Comparison of ENCODE assay signal across 8 cellular contexts in the genomic region with DNA sequence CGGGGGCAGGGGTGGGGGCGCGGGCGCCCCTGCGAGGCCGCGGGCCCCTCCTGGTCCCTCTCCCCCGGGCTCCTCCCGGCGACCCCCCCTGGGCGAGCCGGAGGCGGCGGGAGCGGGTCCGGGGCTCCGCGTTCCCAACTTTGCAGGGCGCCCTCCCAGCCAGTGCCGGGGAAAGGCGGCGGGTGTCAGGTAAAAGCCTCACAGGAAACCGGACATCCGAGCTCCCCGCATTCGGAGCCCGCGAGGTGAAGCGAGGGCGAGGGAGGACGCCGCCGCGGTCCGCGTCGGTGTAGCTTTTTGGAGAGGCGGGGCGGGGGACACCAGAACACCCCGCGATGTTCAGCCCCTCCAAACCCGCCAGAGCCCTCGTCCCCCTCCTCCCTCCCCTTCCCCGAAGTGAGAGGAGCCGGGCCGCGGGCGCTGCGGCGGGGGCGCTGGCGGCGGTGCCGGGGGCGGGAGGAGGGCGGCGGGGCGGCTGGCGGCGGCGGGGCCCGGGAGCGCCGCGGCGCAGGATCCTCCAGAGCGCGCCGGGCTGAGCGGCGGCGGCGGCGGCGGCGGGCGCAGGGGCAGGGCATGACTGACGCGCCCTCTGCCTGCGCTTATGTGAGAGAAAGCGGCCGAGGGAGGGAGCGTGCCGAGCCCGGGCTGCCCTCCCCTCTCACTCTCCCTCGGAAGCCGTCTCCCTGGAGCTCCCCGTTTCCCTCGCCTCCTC. TPM values are rescaled to one million over a fixed set of nuclear protein-coding genes. Genes with fewer than 3 reads are reported as not detected.
DNase-seq lines count a peak whose midpoint lies in the region; ATAC-seq, FAIRE-seq and TF ChIP-seq lines count a peak whose summit lies in the region.

A gene with protein sequence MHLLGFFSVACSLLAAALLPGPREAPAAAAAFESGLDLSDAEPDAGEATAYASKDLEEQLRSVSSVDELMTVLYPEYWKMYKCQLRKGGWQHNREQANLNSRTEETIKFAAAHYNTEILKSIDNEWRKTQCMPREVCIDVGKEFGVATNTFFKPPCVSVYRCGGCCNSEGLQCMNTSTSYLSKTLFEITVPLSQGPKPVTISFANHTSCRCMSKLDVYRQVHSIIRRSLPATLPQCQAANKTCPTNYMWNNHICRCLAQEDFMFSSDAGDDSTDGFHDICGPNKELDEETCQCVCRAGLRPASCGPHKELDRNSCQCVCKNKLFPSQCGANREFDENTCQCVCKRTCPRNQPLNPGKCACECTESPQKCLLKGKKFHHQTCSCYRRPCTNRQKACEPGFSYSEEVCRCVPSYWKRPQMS (minus strand): TSS at position 575 of the 712 bp plus-strand sequence. CDS start 611 bp downstream, outside the sequence.

- no peak for TF ChIP-seq POLR2A in GM12892 (IDR thresholded peaks at IDR 0.05; ENCODE audit: low read depth, low read length)

- no peak for FAIRE-seq in GM12892 (lab: Jason Lieb, UNC)

- peak; percentile 59 for ATAC-seq in HG02870 (IDR thresholded peaks at IDR 0.05; ENCODE audit: unreplicated experiment)
- no peak for ATAC-seq in HG02763 (IDR thresholded peaks at IDR 0.05; ENCODE audit: unreplicated experiment)

- peak; percentile 46 for DNase-seq in A172 (ENCODE audit: low spot score)
- peak; percentile 14 for DNase-seq in GM12892 (ENCODE audit: insufficient read length)
- DNase-seq in NCI-H69 (lab: John Stamatoyannopoulos, UW): peak; percentile 71
- peak; percentile 92 for DNase-seq in astrocyte of the hippocampus (ENCODE audit: low read depth, low spot score)
- peak in 39 of 51 donors; percentile 3 to 71 (median 32) for DNase-seq in hypothalamus (lab: John Stamatoyannopoulos, UW)
- DNase-seq in retina: peak; percentile 65

RNA-seq across cellular contexts. Expression of the gene that starts here (rescaled TPM):
- 39.3 and 42.8 TPM in 2 replicates for total RNA-seq in A172 (2014; rRNA removed; shearing (Covaris generic))
- not detected for polyA plus RNA-seq in GM12892 (2012; ENCODE audit: missing spikeins)

Comparison
In these comparisons a context has a peak if more than half of its experiments do, and no peak if none do; other contexts are left out.
1. DNase-seq: peak in every context shown above with its lines; median percentile 92 in astrocyte of the hippocampus; 71 in NCI-H69; 65 in retina; 46 in A172; 32 in hypothalamus; 14 in GM12892.